In the genomic region with DNA sequence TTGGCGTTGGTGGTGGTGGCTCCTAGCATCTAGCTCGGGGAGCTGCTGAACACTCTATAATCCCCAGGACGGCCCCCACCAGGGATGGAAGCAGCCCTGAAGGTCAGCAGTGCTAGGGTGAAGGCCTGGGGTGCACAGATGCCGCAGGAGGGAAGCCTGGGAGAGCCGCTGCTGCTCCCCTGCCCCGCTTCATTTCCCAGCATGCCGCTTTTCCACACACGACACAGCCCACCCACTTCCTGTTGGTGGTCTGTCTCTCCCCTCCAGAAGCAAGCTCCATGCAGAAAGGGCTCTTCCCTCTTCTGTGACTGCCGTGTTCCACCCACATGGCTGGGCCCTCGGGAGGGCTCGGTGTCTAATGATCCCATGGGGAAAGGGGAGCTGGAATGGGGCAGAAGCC, we compare ENCODE assay signal across 29 cellular contexts. TPM values are rescaled to one million over a fixed set of nuclear protein-coding genes. Genes with fewer than 3 reads are reported as not detected.
"Had no signal": no experiment of that assay in that cellular context is flagged by ENCODE, and none has a peak within 500 bp of the region (broad histone marks: within the 10 kb centered on the region; RNA-seq: fewer than 3 reads in every experiment).

No MANE protein-coding gene starts in this region.

- H3K27me3 ChIP-seq: adrenal gland, colonic mucosa, Peyer's patch, SJSA1 had no signal

- H3K27ac Mint-ChIP-seq: activated CD4-positive, alpha-beta T cell treated with anti-CD3 and anti-CD28 coated beads for 36 hours; activated CD4-positive, alpha-beta T cell treated with anti-CD3 and anti-CD28 coated beads, Interleukin-2, amount 10 ng/mL, durations not matched to agents 7 days and 5 days; activated CD8-positive, alpha-beta T cell treated with anti-CD3 and anti-CD28 coated beads, Interleukin-2, amount 10 ng/mL, durations not matched to agents 7 days and 5 days; activated naive CD4-positive, alpha-beta T cell treated with anti-CD3 and anti-CD28 coated beads for 36 hours; activated naive CD4-positive, alpha-beta T cell treated with anti-CD3 and anti-CD28 coated beads, Interleukin-2, amount 50 U/mL, for 72 hours; activated T-cell treated with anti-CD3 and anti-CD28 coated beads, Interleukin-2, amount 50 U/mL, for 24 hours; activated T-helper 2 cell treated with anti-CD3 and anti-CD28 coated beads, Interferon-gamma antibody, Interleukin-2, Interleukin-4, amounts not matched to agents 10 μg/mL and 5 μg/mL and 100 μg/mL, durations not matched to agents 14 hours and 24 hours and 36 hours; brain; T-helper 1 cell treated with Interleukin-12 subunit alpha and Interleukin-12 subunit beta and Interleukin-4 antibody, amounts not matched to agents 30 μg/mL and 1 μg/mL, for 36 hours; T-helper 2 cell treated with Interferon-gamma antibody and Interleukin-4, amounts not matched to agents 5 μg/mL and 100 μg/mL, for 36 hours had no signal

- H3K9me3 Mint-ChIP-seq: activated CD4-positive, alpha-beta T cell treated with anti-CD3 and anti-CD28 coated beads, Interleukin-2, amount 10 ng/mL, durations not matched to agents 7 days and 5 days; activated naive CD4-positive, alpha-beta T cell treated with anti-CD3 and anti-CD28 coated beads, Interleukin-2, amount 50 U/mL, for 72 hours had no signal

- ATAC-seq: activated CD4-positive, alpha-beta T cell treated with anti-CD3 and anti-CD28 coated beads for 36 hours; activated CD4-positive, CD25-positive, alpha-beta regulatory T cell treated with anti-CD3 and anti-CD28 coated beads, Interleukin-2, amount 50 U/mL, for 24 hours; activated CD8-positive, alpha-beta T cell treated with anti-CD3 and anti-CD28 coated beads, Interleukin-2, amount 10 ng/mL, durations not matched to agents 7 days and 5 days; activated naive CD4-positive, alpha-beta T cell treated with anti-CD3 and anti-CD28 coated beads, Interleukin-2, amount 50 U/mL, for 72 hours; PC-3 had no signal

- H3K9me3 ChIP-seq: adrenal gland, colonic mucosa, Peyer's patch, SK-N-SH had no signal

- H3K27ac ChIP-seq: adrenal gland, colonic mucosa, Peyer's patch, SJSA1 had no signal

- H3K4me3 Mint-ChIP-seq: activated CD4-positive, alpha-beta T cell treated with anti-CD3 and anti-CD28 coated beads for 36 hours; activated CD4-positive, alpha-beta T cell treated with anti-CD3 and anti-CD28 coated beads, Interleukin-2, amount 10 ng/mL, durations not matched to agents 7 days and 5 days; activated CD8-positive, alpha-beta T cell treated with anti-CD3 and anti-CD28 coated beads, Interleukin-2, amount 10 ng/mL, durations not matched to agents 7 days and 5 days; activated naive CD4-positive, alpha-beta T cell treated with anti-CD3 and anti-CD28 coated beads for 36 hours; activated T-cell treated with anti-CD3 and anti-CD28 coated beads, Interleukin-2, amount 50 U/mL, for 24 hours; brain; T-helper 1 cell treated with Interleukin-12 subunit alpha and Interleukin-12 subunit beta and Interleukin-4 antibody, amounts not matched to agents 30 μg/mL and 1 μg/mL, for 36 hours; T-helper 2 cell treated with Interferon-gamma antibody and Interleukin-4, amounts not matched to agents 5 μg/mL and 100 μg/mL, for 36 hours had no signal

- DNase-seq: activated CD4-positive, alpha-beta T cell treated with anti-CD3 and anti-CD28 coated beads for 36 hours; activated CD4-positive, alpha-beta T cell treated with anti-CD3 and anti-CD28 coated beads, Interleukin-2, amount 10 ng/mL, durations not matched to agents 7 days and 5 days; activated CD4-positive, alpha-beta T cell treated with anti-CD3 and anti-CD28 coated beads, Interleukin-2, amount 50 U/mL, for 48 hours; activated CD8-positive, alpha-beta T cell treated with anti-CD3 and anti-CD28 coated beads, Interleukin-2, amount 10 ng/mL, durations not matched to agents 7 days and 5 days; activated gamma-delta T cell treated with Interleukin-2 at 50 U/mL for 16 hours; activated naive CD4-positive, alpha-beta T cell treated with anti-CD3 and anti-CD28 coated beads for 36 hours; activated T-cell treated with anti-CD3 and anti-CD28 coated beads, Interleukin-2, amount 50 U/mL, for 24 hours; adrenal gland; caudate nucleus; colonic mucosa; NCI-H1105; NCI-H1417 treated with DMSO at 0.1 percent for 48 hours; NCI-H187 treated with DMSO at 0.1 percent for 48 hours; NCI-H2081; NCI-H345; NCI-H524 treated with DMSO at 0.1 percent for 48 hours; NK-92 treated with Interleukin-12 subunit alpha and Interleukin-12 subunit beta, amount 100 ng/mL, for 24 hours; PC-3; Peyer's patch; RPMI8226; SHP77 treated with DMSO at 0.1 percent for 48 hours; SK-N-SH had no signal

- H3K4me1 ChIP-seq: adrenal gland, colonic mucosa, Peyer's patch had no signal

- H3K9ac ChIP-seq: SK-N-SH had no signal

- H3K4me2 ChIP-seq: SK-N-SH had no signal

- H3K36me3 ChIP-seq: adrenal gland, colonic mucosa, Peyer's patch, SJSA1 had no signal

- H3K4me3 ChIP-seq: adrenal gland, colonic mucosa, Peyer's patch, SJSA1 had no signal

RNA-seq across cellular contexts. Expression of gene GNAS-AS1, which starts 35.3 kb away (rescaled TPM):
- total RNA-seq: SJSA1 had no signal
